In the genomic region with DNA sequence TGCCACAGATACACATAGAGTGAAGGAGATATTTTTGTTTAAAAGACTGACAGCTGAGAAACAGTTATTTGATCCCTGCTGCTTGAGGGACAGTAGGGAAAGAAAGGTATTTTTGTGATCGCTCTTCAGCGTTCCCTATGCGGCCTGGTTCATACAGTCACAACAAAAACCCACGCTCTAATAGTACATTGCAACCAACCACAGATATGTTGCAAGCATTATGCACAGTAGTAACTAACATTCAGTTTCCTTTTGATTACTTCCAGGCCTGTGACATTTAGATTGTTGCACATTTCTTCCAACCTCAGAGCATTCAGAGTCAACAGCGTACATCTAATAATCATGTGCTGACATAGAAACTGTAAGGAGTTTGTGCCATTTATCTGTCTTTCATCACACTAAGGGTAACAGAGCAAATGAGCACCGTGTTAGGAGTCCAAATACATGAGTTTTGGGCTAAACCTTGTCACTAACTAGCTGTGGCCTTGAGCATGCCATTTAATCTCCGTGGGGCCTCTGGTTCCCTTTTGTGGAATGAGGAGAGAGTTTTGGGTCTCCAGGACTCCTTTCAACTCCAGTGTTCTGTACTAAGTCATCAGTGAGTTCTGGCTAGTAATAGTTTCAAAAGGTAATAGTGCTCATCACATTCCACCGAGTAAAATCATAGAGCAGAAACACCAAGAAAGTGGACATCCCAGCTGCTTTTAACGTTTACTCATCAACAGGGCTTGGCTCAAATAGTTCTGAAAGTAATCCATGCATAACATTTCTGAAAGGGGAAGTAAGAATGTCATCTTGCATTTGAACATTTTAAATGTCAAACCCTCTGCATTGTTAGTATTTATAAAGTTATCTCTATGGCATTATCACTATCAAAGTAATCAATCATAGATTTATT, we compare ENCODE assay signal across 9 cellular contexts.
DNase-seq lines count a peak whose midpoint lies in the region; ATAC-seq and TF ChIP-seq lines count a peak whose summit lies in the region.
"Had no signal": no experiment of that assay in that cellular context is flagged by ENCODE, and none has a peak within 500 bp of the region (broad histone marks: within the 10 kb centered on the region; RNA-seq: fewer than 3 reads in every experiment).

No MANE protein-coding gene starts in this region.

- no peak overlapping the region for H3K4me3 ChIP-seq in cardiac muscle cell

- H3K4me1 Mint-ChIP-seq in activated B cell treated with CpG ODN at 0.5 μM for 24 hours = peaks cover 35% of the 10 kb centered on the region

- H3K27me3 ChIP-seq in cardiac muscle cell = no peaks in the 10 kb centered on the region

- TF ChIP-seq CTCF in cardiac muscle cell (IDR thresholded peaks at IDR 0.05; ENCODE audit: low read depth, low read length) (no peak), activated B cell treated with CpG ODN at 0.5 μM for 24 hours (IDR thresholded peaks at IDR 0.05) (no peak)

- no peaks in the 10 kb centered on the region for H3K36me3 ChIP-seq in cardiac muscle cell

- H3K9me3 Mint-ChIP-seq in activated B cell treated with CpG ODN at 0.5 μM for 24 hours = no peaks in the 10 kb centered on the region

- peak overlapping the region; percentile 92 for H3K27ac Mint-ChIP-seq in activated B cell treated with CpG ODN at 0.5 μM for 24 hours

- CTCF ChIA-PET in activated B cell treated with CpG ODN at 0.5 μM for 24 hours (lab: Charles Lee) = no interaction called here

- H3K27me3 Mint-ChIP-seq in activated B cell treated with CpG ODN at 0.5 μM for 24 hours = no peaks in the 10 kb centered on the region

- ATAC-seq in HG03103 (IDR thresholded peaks at IDR 0.05; ENCODE audit: low read depth, unreplicated experiment) (peak; percentile 83), activated B cell treated with CpG ODN at 0.5 μM for 24 hours (ENCODE audit: low read depth) (peak; percentile 88)

- intact Hi-C loops in cardiac septum (cut with DNase I) (no loop called here), activated B cell treated with CpG ODN at 0.5 μM for 24 hours (cut with micrococcal nuclease) (loop anchor here (2.0 kb wide), 1 partner anchor 456 kb away; no protein-coding TSS in a partner anchor)

- DNase-seq in cardiac muscle cell (ENCODE audit: low read depth in 1 of 2, low spot score in 1 of 2) (peak in 1 of 2 donors; percentile 86), cardiac septum (ENCODE audit: low spot score) (no peak), activated B cell treated with CpG ODN at 0.5 μM for 24 hours (no peak), renal cortical epithelial cell (ENCODE audit: low read depth) (peak; percentile 92), foreskin melanocyte (no peak), NCI-H146 (lab: John Stamatoyannopoulos, UW) (no peak), KG1 (lab: John Stamatoyannopoulos, UW) (no peak)
- DNase-seq: DND-41 had no signal

- H3K4me1 ChIP-seq in cardiac muscle cell (ENCODE audit: low read depth) = peaks cover 16% of the 10 kb centered on the region

- H3K9me3 ChIP-seq in cardiac muscle cell (ENCODE audit: low read depth) = no peaks in the 10 kb centered on the region

- H3K4me3 Mint-ChIP-seq in activated B cell treated with CpG ODN at 0.5 μM for 24 hours = peak overlapping the region; percentile 36

- H3K27ac ChIP-seq in cardiac muscle cell = peak overlapping the region; percentile 12

- POLR2A ChIA-PET in activated B cell treated with CpG ODN at 0.5 μM for 24 hours (lab: Charles Lee) = no interaction called here

- H3K36me3 Mint-ChIP-seq in activated B cell treated with CpG ODN at 0.5 μM for 24 hours (ENCODE audit: low read depth) = peaks cover 5% of the 10 kb centered on the region
